ENCODE assay signal across 17 cellular contexts in the genomic region with DNA sequence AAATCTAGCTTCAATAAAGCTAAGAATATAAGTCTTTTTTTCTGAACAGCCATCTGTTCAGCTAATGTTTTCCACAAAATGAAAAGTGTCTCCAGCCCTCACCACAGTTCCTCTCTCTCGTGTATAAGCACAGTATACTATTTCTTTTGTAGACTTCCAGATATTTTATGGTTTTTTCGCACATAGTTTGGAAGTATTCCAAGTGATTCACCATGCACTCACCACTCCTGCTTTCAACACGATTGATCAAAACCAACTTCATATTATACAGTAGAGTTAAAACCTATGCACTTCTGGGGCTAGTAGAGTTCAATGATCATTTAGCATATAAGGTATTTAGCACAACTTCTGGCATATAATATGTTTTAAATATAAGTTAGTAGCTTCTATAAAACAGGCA.
A peak's percentile ranks its signal among the peaks of the same experiment; 100 is the strongest.
DNase-seq lines count a peak whose midpoint lies in the region; ATAC-seq and TF ChIP-seq lines count a peak whose summit lies in the region.
"Had no signal": no experiment of that assay in that cellular context is flagged by ENCODE, and none has a peak within 500 bp of the region (broad histone marks: within the 10 kb centered on the region; RNA-seq: fewer than 3 reads in every experiment).

No MANE protein-coding gene starts in this region.

- no peak for ATAC-seq in GM21717 (IDR thresholded peaks at IDR 0.05; ENCODE audit: unreplicated experiment)
- ATAC-seq: K562, Panc1 had no signal

- TF ChIP-seq CTCF in mammary epithelial cell (conservative IDR thresholded peaks at IDR 0.05 in 1 of 2, IDR thresholded peaks at IDR 0.05 in 1 of 2; ENCODE audit: extremely low read depth in 1 of 2, insufficient read depth in 1 of 2, low read depth in 1 of 2, low read length in 2 of 2), result no peak
- TF ChIP-seq CTCF in suprapubic skin (IDR thresholded peaks at IDR 0.05), result no peak

- 37% methylated on average over 2 of the region's 3 CpGs for WGBS in mammary epithelial cell (ENCODE audit: low coverage, missing lambda C conversion rate)
- WGBS in suprapubic skin, result 33% methylated on average over 3 of the region's 3 CpGs

- intact Hi-C loops in mammary epithelial cell (cut with micrococcal nuclease), result no loop called here

- in situ Hi-C loops in mammary epithelial cell (cut with MboI; ENCODE audit: low sequenced_read_pairs in 2 of 2), result no loop called here

- H3K36me3 ChIP-seq in mammary epithelial cell (ENCODE audit: insufficient read depth, low read length), result no peaks in the 10 kb centered on the region
- H3K36me3 ChIP-seq in suprapubic skin, result no peaks in the 10 kb centered on the region

- no peak overlapping the region for H3K9ac ChIP-seq in mammary epithelial cell (ENCODE audit: insufficient read depth, low read length)
- H3K9ac ChIP-seq: GM23248 had no signal

- no peak for TF ChIP-seq POLR2A in suprapubic skin (IDR thresholded peaks at IDR 0.05)

- CTCF ChIA-PET in mammary epithelial cell (lab: Charles Lee; ENCODE audit: low non-redundant PET), result no interaction called here

- H3K4me2 ChIP-seq in mammary epithelial cell (ENCODE audit: insufficient read depth, low read depth, low read length), result no peak overlapping the region

- H3K27ac ChIP-seq in mammary epithelial cell (ENCODE audit: insufficient read depth, low read depth, low read length), result no peak overlapping the region
- no peak overlapping the region for H3K27ac ChIP-seq in suprapubic skin
- H3K27ac ChIP-seq: GM23248 had no signal

- DNase-seq in HT1080 (ENCODE audit: low read depth), result peak; percentile 81
- DNase-seq in RKO (ENCODE audit: low spot score), result peak; percentile 7
- peak; percentile 1 for DNase-seq in mammary epithelial cell
- peak; percentile 7 for DNase-seq in superior temporal gyrus (ENCODE audit: extremely low spot score)
- DNase-seq in suprapubic skin (ENCODE audit: low spot score in 2 of 2), result no peak
- no peak for DNase-seq in NCI-H82 (lab: John Stamatoyannopoulos, UW)
- DNase-seq: Calu3; CD4-positive, CD25-positive, alpha-beta regulatory T cell; DMS79; GM23248; HCEC 1CT; NCI-H1092; NCI-H2081 treated with DMSO at 0.1 percent for 48 hours; NCI-H510A had no signal

- no peaks in the 10 kb centered on the region for H4K20me1 ChIP-seq in mammary epithelial cell (ENCODE audit: insufficient read depth, low read length)

- H3K79me2 ChIP-seq in mammary epithelial cell (ENCODE audit: insufficient read depth, low read length), result no peaks in the 10 kb centered on the region

- H3K9me3 ChIP-seq in mammary epithelial cell (replicated peaks; ENCODE audit: insufficient read depth, low read length), result peaks cover 7% of the 10 kb centered on the region
- H3K9me3 ChIP-seq in suprapubic skin, result no peaks in the 10 kb centered on the region

- dilution Hi-C loops in mammary epithelial cell (cut with HindIII; ENCODE audit: low sequenced_read_pairs), result no loop called here

- H3K4me1 ChIP-seq in mammary epithelial cell (ENCODE audit: insufficient read depth, low read length) (no peaks in the 10 kb centered on the region), suprapubic skin (no peaks in the 10 kb centered on the region)

- H2AFZ ChIP-seq in mammary epithelial cell (ENCODE audit: low read depth, low read length), result no peak overlapping the region
- H2AFZ ChIP-seq: GM23248 had no signal

- BruUV-seq in mammary epithelial cell (replicated peaks; lab: Mats Ljungman, UMichigan), result no TSS peak

- no peak for TF ChIP-seq EP300 in suprapubic skin (IDR thresholded peaks at IDR 0.05)

- no peak overlapping the region for H3K4me3 ChIP-seq in mammary epithelial cell (replicated peaks in 1 of 3; ENCODE audit: insufficient read depth in 1 of 3, low read depth in 2 of 3, low read length in 3 of 3)
- H3K4me3 ChIP-seq in suprapubic skin, result no peak overlapping the region
- H3K4me3 ChIP-seq: GM23248, K562 had no signal

- H3K27me3 ChIP-seq in mammary epithelial cell (ENCODE audit: insufficient read depth, low read length) (no peaks in the 10 kb centered on the region), suprapubic skin (no peaks in the 10 kb centered on the region)

Comparison
In these comparisons a context has a peak if more than half of its experiments do, and no peak if none do; other contexts are left out.
1. DNase-seq: peak in HT1080 (single experiment), RKO (single experiment), mammary epithelial cell (single experiment) and superior temporal gyrus (single experiment); none in suprapubic skin (0 of 2) and NCI-H82 (single experiment).